10 cellular contexts compared by ENCODE assay signal in genomic region chr13:41648314-41648935, GRCh38.
DNase-seq lines count a peak whose midpoint lies in the region; ATAC-seq and TF ChIP-seq lines count a peak whose summit lies in the region.
"Had no signal": no experiment of that assay in that cellular context is flagged by ENCODE, and none has a peak within 500 bp of the region (broad histone marks: within the 10 kb centered on the region; RNA-seq: fewer than 3 reads in every experiment).

No MANE protein-coding gene starts in this region.

- peaks cover 20% of the 10 kb centered on the region for H3K4me1 Mint-ChIP-seq in type B pancreatic cell (ENCODE audit: unreplicated experiment)
- H3K4me1 Mint-ChIP-seq in natural killer cell treated with Interleukin-12 subunit alpha and Interleukin-12 subunit beta and Interleukin-15 and Interleukin-18, amount 100 ng/mL, for 72 hours (ENCODE audit: low read depth in 2 of 2): no peaks in the 10 kb centered on the region
- H3K4me1 Mint-ChIP-seq: T-helper 17 cell had no signal

- ATAC-seq in HG02610 (IDR thresholded peaks at IDR 0.05; ENCODE audit: unreplicated experiment): no peak
- no peak for ATAC-seq in HG03175 (IDR thresholded peaks at IDR 0.05; ENCODE audit: unreplicated experiment)
- ATAC-seq in natural killer cell treated with Interleukin-12 subunit alpha and Interleukin-12 subunit beta and Interleukin-15 and Interleukin-18, amount 100 ng/mL, for 72 hours: no peak
- ATAC-seq: T-helper 17 cell had no signal

- H3K27me3 Mint-ChIP-seq in type B pancreatic cell: no peaks in the 10 kb centered on the region
- H3K27me3 Mint-ChIP-seq in natural killer cell treated with Interleukin-12 subunit alpha and Interleukin-12 subunit beta and Interleukin-15 and Interleukin-18, amount 100 ng/mL, for 72 hours: no peaks in the 10 kb centered on the region
- H3K27me3 Mint-ChIP-seq: T-helper 17 cell had no signal

- H3K27ac Mint-ChIP-seq in type B pancreatic cell: peak overlapping the region; percentile 80
- no peak overlapping the region for H3K27ac Mint-ChIP-seq in natural killer cell treated with Interleukin-12 subunit alpha and Interleukin-12 subunit beta and Interleukin-15 and Interleukin-18, amount 100 ng/mL, for 72 hours
- H3K27ac Mint-ChIP-seq: T-helper 17 cell had no signal

- H3K9me3 Mint-ChIP-seq in type B pancreatic cell: no peaks in the 10 kb centered on the region
- no peaks in the 10 kb centered on the region for H3K9me3 Mint-ChIP-seq in natural killer cell treated with Interleukin-12 subunit alpha and Interleukin-12 subunit beta and Interleukin-15 and Interleukin-18, amount 100 ng/mL, for 72 hours

- peak overlapping the region; percentile 8 for H3K4me3 Mint-ChIP-seq in type B pancreatic cell
- no peak overlapping the region for H3K4me3 Mint-ChIP-seq in natural killer cell treated with Interleukin-12 subunit alpha and Interleukin-12 subunit beta and Interleukin-15 and Interleukin-18, amount 100 ng/mL, for 72 hours
- H3K4me3 Mint-ChIP-seq: T-helper 17 cell had no signal

- peak; percentile 24 for DNase-seq in HuH-7 (ENCODE audit: low spot score)
- DNase-seq in astrocyte of the hippocampus (ENCODE audit: low read depth, low spot score): peak; percentile 75
- peak; percentile 21 for DNase-seq in left kidney (ENCODE audit: low read depth, low spot score)
- no peak for DNase-seq in type B pancreatic cell (ENCODE audit: extremely low spot score, unreplicated experiment)
- no peak for DNase-seq in natural killer cell treated with Interleukin-12 subunit alpha and Interleukin-12 subunit beta and Interleukin-15 and Interleukin-18, amount 100 ng/mL, for 72 hours (ENCODE audit: low spot score)
- DNase-seq: effector CD8-positive, alpha-beta T cell; NCI-H226; T-helper 17 cell had no signal

- no peak for TF ChIP-seq CTCF in type B pancreatic cell (conservative IDR thresholded peaks at IDR 0.05)

- no peaks in the 10 kb centered on the region for H3K36me3 Mint-ChIP-seq in type B pancreatic cell
- H3K36me3 Mint-ChIP-seq in natural killer cell treated with Interleukin-12 subunit alpha and Interleukin-12 subunit beta and Interleukin-15 and Interleukin-18, amount 100 ng/mL, for 72 hours: no peaks in the 10 kb centered on the region

Comparison
In these comparisons a context has a peak if more than half of its experiments do, and no peak if none do; other contexts are left out.
1. DNase-seq: peak in HuH-7 (single experiment), astrocyte of the hippocampus (single experiment) and left kidney (single experiment); none in type B pancreatic cell (single experiment) and natural killer cell treated with Interleukin-12 subunit alpha and Interleukin-12 subunit beta and Interleukin-15 and Interleukin-18, amount 100 ng/mL, for 72 hours (single experiment).